Comparison of ENCODE assay signal across 8 cellular contexts in genomic region chr12:57454566-57455373, GRCh38. TPM values are rescaled to one million over a fixed set of nuclear protein-coding genes. Genes with fewer than 3 reads are reported as not detected.
DNase-seq lines count a peak whose midpoint lies in the region; ATAC-seq lines count a peak whose summit lies in the region.

A gene with protein sequence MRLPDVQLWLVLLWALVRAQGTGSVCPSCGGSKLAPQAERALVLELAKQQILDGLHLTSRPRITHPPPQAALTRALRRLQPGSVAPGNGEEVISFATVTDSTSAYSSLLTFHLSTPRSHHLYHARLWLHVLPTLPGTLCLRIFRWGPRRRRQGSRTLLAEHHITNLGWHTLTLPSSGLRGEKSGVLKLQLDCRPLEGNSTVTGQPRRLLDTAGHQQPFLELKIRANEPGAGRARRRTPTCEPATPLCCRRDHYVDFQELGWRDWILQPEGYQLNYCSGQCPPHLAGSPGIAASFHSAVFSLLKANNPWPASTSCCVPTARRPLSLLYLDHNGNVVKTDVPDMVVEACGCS (plus strand): TSS chr12:57455307. CDS start chr12:57455537, 230 bp downstream.

- no peaks in the 10 kb centered on the region for H3K36me3 Mint-ChIP-seq in naive thymus-derived CD4-positive, alpha-beta T cell

- H3K4me1 ChIP-seq in adipocyte (ENCODE audit: control insufficient read depth, insufficient read depth, low read length), result peaks cover 25% of the 10 kb centered on the region
- peaks cover 0 to 10% of the 10 kb centered on the region in 2 donors for H3K4me1 ChIP-seq in naive thymus-derived CD4-positive, alpha-beta T cell (ENCODE audit: control insufficient read depth in 2 of 2, insufficient read depth in 2 of 2, low read length in 2 of 2)

- no peaks in the 10 kb centered on the region for H3K27me3 ChIP-seq in adipocyte (replicated peaks; ENCODE audit: control insufficient read depth, insufficient read depth, low read length)
- no peaks in the 10 kb centered on the region for H3K27me3 ChIP-seq in naive thymus-derived CD4-positive, alpha-beta T cell (ENCODE audit: control insufficient read depth in 2 of 2, insufficient read depth in 2 of 2, low read length in 2 of 2)

- H3K9me3 Mint-ChIP-seq in naive thymus-derived CD4-positive, alpha-beta T cell, result peaks cover 0 to 2% (median 0%) of the 10 kb centered on the region in 11 donors

- no peaks in the 10 kb centered on the region for H3K9me3 ChIP-seq in adipocyte (ENCODE audit: control insufficient read depth, low read length)
- no peaks in the 10 kb centered on the region for H3K9me3 ChIP-seq in naive thymus-derived CD4-positive, alpha-beta T cell (ENCODE audit: control insufficient read depth in 2 of 3, low read length in 3 of 3)

- peaks cover 0 to 7% (median 0%) of the 10 kb centered on the region in 5 donors for H3K27me3 Mint-ChIP-seq in naive thymus-derived CD4-positive, alpha-beta T cell

- no peak within 1 kb of the TSS for H3K4me3 ChIP-seq in adipocyte (ENCODE audit: low read length)
- peak within 1 kb of the TSS; percentile 20 for H3K4me3 ChIP-seq in naive thymus-derived CD4-positive, alpha-beta T cell (ENCODE audit: low read length)

- H3K36me3 ChIP-seq in adipocyte (ENCODE audit: control insufficient read depth, insufficient read depth, low read length, severe bottlenecking), result no peaks in the 10 kb centered on the region
- no peaks in the 10 kb centered on the region for H3K36me3 ChIP-seq in naive thymus-derived CD4-positive, alpha-beta T cell (ENCODE audit: control insufficient read depth in 2 of 3, insufficient read depth in 3 of 3, low read length in 3 of 3)

- DNase-seq in NCI-H1436 (lab: John Stamatoyannopoulos, UW) (peak; percentile 12), NCI-H1436 treated with DMSO at 0.1 percent for 48 hours (lab: John Stamatoyannopoulos, UW) (no peak), NCI-H146 treated with DMSO at 0.1 percent for 48 hours (lab: John Stamatoyannopoulos, UW; ENCODE audit: unreplicated experiment) (peak; percentile 40), adipocyte (ENCODE audit: low read depth) (peak; percentile 75), NCI-H128 (lab: John Stamatoyannopoulos, UW; ENCODE audit: unreplicated experiment) (no peak)
- no peak for DNase-seq in naive thymus-derived CD4-positive, alpha-beta T cell
- no peak for DNase-seq in activated effector memory CD4-positive, alpha-beta T cell treated with anti-CD3 and anti-CD28 coated beads, Interleukin-2, amount 50 U/mL, for 16 hours

- ATAC-seq in naive thymus-derived CD4-positive, alpha-beta T cell, result no peak
- no peak for ATAC-seq in HG02678 (IDR thresholded peaks at IDR 0.05; ENCODE audit: unreplicated experiment)

- no peak within 1 kb of the TSS for H3K27ac ChIP-seq in naive thymus-derived CD4-positive, alpha-beta T cell (ENCODE audit: low read depth, low read length)

- H3K4me1 Mint-ChIP-seq in naive thymus-derived CD4-positive, alpha-beta T cell, result peaks cover 14 to 31% (median 17%) of the 10 kb centered on the region in 7 donors

- POLR2A ChIA-PET in naive thymus-derived CD4-positive, alpha-beta T cell (lab: Charles Lee), result interaction anchor here (0.7 to 1.2 kb wide), 4 partner anchors 11 to 94 kb away, joined by 3 read pairs; no protein-coding TSS in a partner anchor

- H3K4me3 Mint-ChIP-seq in naive thymus-derived CD4-positive, alpha-beta T cell, result peak within 1 kb of the TSS; percentile 3 to 81 (median 73)

- CTCF ChIA-PET in naive thymus-derived CD4-positive, alpha-beta T cell (lab: Charles Lee), result interaction anchor here (0.6 to 1.5 kb wide), 9 partner anchors 22 to 249 kb away, joined by 3 to 4 read pairs (median 3); partner anchors contain the start of gene B4GALNT1

- intact Hi-C loops in naive thymus-derived CD4-positive, alpha-beta T cell (cut with micrococcal nuclease), result loop anchor here (5.0 to 10.0 kb wide), 3 partner anchors 240 to 342 kb away; partner anchors contain the start of genes LRP1 (in 1 of the 2), OS9 (in 1 of the 2) and STAT6 (in 1 of the 2)

- H3K9ac ChIP-seq in adipocyte (ENCODE audit: low read length), result peak within 1 kb of the TSS; percentile 2

- peak within 1 kb of the TSS in 5 of 9 donors; percentile 16 to 84 (median 42) for H3K27ac Mint-ChIP-seq in naive thymus-derived CD4-positive, alpha-beta T cell

RNA-seq across cellular contexts. Expression of the gene that starts here (rescaled TPM):
- total RNA-seq in naive thymus-derived CD4-positive, alpha-beta T cell, result under 1 TPM in 1 of 5 experiments, not detected in 4; 0.12 TPM
- not detected for polyA plus RNA-seq in naive thymus-derived CD4-positive, alpha-beta T cell

Comparison
In these comparisons a context has a peak if more than half of its experiments do, and no peak if none do; other contexts are left out.
1. DNase-seq: peak in NCI-H1436 (single experiment), NCI-H146 treated with DMSO at 0.1 percent for 48 hours (single experiment) and adipocyte (single experiment); none in NCI-H1436 treated with DMSO at 0.1 percent for 48 hours (single experiment), naive thymus-derived CD4-positive, alpha-beta T cell (0 of 9), NCI-H128 (single experiment) and activated effector memory CD4-positive, alpha-beta T cell treated with anti-CD3 and anti-CD28 coated beads, Interleukin-2, amount 50 U/mL, for 16 hours (single experiment).